ENCODE assay signal across 8 cellular contexts in the genomic region with DNA sequence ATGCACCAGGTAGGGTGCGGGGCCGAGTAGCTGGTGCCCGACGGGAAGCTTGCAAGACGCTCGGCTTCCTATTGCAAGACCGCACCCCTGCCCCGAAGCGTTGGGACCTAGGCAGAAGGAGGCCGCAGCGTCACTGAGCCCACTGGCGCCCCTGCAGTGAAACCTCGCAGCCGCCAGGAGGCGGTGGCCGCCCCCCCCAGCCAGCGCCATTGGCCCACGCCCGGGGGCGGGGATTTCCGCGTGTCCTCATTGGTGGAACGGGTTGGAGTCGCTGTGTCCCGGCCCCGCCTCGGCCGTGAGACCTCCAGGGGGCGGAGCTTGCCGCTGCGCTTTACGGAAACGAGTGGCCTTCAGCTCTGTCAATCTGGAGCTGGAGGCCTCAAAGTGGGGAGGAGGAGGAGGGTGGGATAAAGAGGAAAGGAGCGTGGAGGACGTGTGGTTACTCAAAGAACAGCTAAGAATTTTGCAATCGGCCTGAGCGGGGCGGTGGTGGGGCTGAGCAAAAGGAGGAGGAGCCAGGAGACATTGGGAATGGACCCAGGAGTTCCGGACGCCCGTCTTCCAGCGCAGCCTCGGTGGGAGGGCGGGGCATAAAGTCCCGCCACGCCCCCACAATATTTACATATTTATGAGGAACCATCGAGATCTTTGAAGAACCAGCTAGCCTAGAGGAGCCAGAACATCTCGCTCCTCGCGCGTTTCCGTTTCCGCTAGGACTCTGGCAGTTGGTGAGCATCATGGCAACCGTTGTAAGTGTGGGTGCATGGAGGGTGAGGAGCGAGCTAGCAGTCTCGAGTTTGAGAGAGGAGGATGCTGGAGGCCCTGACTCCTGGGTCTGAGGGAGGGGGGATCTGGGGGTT. TPM values are rescaled to one million over a fixed set of nuclear protein-coding genes. Genes with fewer than 3 reads are reported as not detected.
DNase-seq lines count a peak whose midpoint lies in the region; ATAC-seq lines count a peak whose summit lies in the region.

Gene GYS1 (minus strand): TSS at position 135 of the 860 bp plus-strand sequence. CDS start 197 bp downstream, outside the sequence.
Gene RUVBL2 (plus strand): TSS at position 713 of the 860 bp plus-strand sequence. CDS start 25 bp downstream, at position 738.

- H3K27me3 Mint-ChIP-seq in IgD-negative memory B cell, result no peaks in the 10 kb centered on the region

- ATAC-seq in GM21528 (IDR thresholded peaks at IDR 0.05; ENCODE audit: low FRiP score, unreplicated experiment), result peak; percentile 87

- peaks cover 5% of the 10 kb centered on the region for H3K36me3 Mint-ChIP-seq in IgD-negative memory B cell

- no peaks in the 10 kb centered on the region for H3K9me3 Mint-ChIP-seq in IgD-negative memory B cell

- H3K27ac ChIP-seq in epithelial cell of prostate, result peak within 1 kb of the TSS; percentile 85

- peak within 1 kb of the TSS; percentile 83 to 99 (median 93) for H3K27ac Mint-ChIP-seq in IgD-negative memory B cell

- peak; percentile 93 for DNase-seq in DMS114 treated with DMSO at 0.1 percent for 48 hours (lab: John Stamatoyannopoulos, UW; ENCODE audit: unreplicated experiment)
- peak; percentile 99 for DNase-seq in OCI-M2 (lab: John Stamatoyannopoulos, UW; ENCODE audit: unreplicated experiment)
- DNase-seq in activated T-cell treated with anti-CD3 and anti-CD28 coated beads for 48 hours (ENCODE audit: low read depth), result peak; percentile 100
- peak; percentile 98 for DNase-seq in epithelial cell of prostate (ENCODE audit: low read depth, low spot score)
- peak; percentile 100 for DNase-seq in mucosa of gallbladder (ENCODE audit: low spot score)
- peak; percentile 99 for DNase-seq in stimulated activated CD8-positive, alpha-beta memory T cell treated with anti-CD3 and anti-CD28 coated beads, Interleukin-4, amount 100 ng/mL, for 48 hours

- H3K4me1 Mint-ChIP-seq in IgD-negative memory B cell, result peaks cover 14 to 25% (median 24%) of the 10 kb centered on the region in 3 donors

- H3K4me3 Mint-ChIP-seq in IgD-negative memory B cell, result peak within 1 kb of the TSS; percentile 93 to 98 (median 94)

RNA-seq across cellular contexts. Expression of gene GYS1, which starts in this region (rescaled TPM):
- polyA plus RNA-seq in IgD-negative memory B cell, result 26.4 TPM
- total RNA-seq in mucosa of gallbladder, result 41.3 TPM

RNA-seq across cellular contexts. Expression of gene RUVBL2, which starts in this region (rescaled TPM):
- polyA plus RNA-seq in IgD-negative memory B cell, result 65.7 TPM
- 60.3 TPM for total RNA-seq in mucosa of gallbladder

Comparison
In these comparisons a context has a peak if more than half of its experiments do, and no peak if none do; other contexts are left out.
1. Peak in every context shown above with its lines: DNase-seq, ATAC-seq and H3K27ac ChIP-seq.